1 cellular context compared by ENCODE assay signal in genomic region chr13:25899464-25899863, GRCh38.
TF ChIP-seq lines count a peak whose summit lies in the region.

No MANE protein-coding gene starts in this region.

TF ChIP-seq in H1, 55 proteins besides CTCF, POLR2A, EP300 and RAD21:
- TF ChIP-seq MAFK (IDR thresholded peaks at IDR 0.05; ENCODE audit: low read depth, low read length) (no peak), ATF2 (IDR thresholded peaks at IDR 0.05; ENCODE audit: low read length) (no peak), YY1 (IDR thresholded peaks at IDR 0.05; ENCODE audit: low read depth, low read length) (no peak), TCF12 (IDR thresholded peaks at IDR 0.05; ENCODE audit: low read depth, low read length) (no peak), ASH2L (IDR thresholded peaks at IDR 0.05; ENCODE audit: low read length) (no peak), NANOG (IDR thresholded peaks at IDR 0.05; ENCODE audit: insufficient read depth, low read depth, low read length, poor library complexity, severe bottlenecking) (no peak)
